In genomic region chr13:114140909-114141255, GRCh38 we compare ENCODE assay signal across 2 cellular contexts.
TF ChIP-seq lines count a peak whose summit lies in the region.

No MANE protein-coding gene starts in this region.

TF ChIP-seq in HepG2, 621 proteins besides CTCF, POLR2A, EP300 and RAD21:
- TF ChIP-seq JUN (CRISPR knock-in tag; IDR thresholded peaks at IDR 0.05) (no peak), ASH2L (IDR thresholded peaks at IDR 0.05; ENCODE audit: insufficient read length, low read depth, low read length) (no peak), ELF4 (CRISPR knock-in tag; IDR thresholded peaks at IDR 0.05; ENCODE audit: borderline replicate concordance) (no peak), ZC3H4 (CRISPR knock-in tag; IDR thresholded peaks at IDR 0.05; ENCODE audit: borderline replicate concordance) (no peak), ZNF280D (CRISPR knock-in tag; IDR thresholded peaks at IDR 0.05) (no peak), MXD3 (CRISPR knock-in tag; IDR thresholded peaks at IDR 0.05) (no peak), ZNF44 (CRISPR knock-in tag; IDR thresholded peaks at IDR 0.05) (no peak), DPF2 (CRISPR knock-in tag; IDR thresholded peaks at IDR 0.05; ENCODE audit: borderline replicate concordance, low read depth) (no peak), SNAPC2 (CRISPR knock-in tag; IDR thresholded peaks at IDR 0.05) (no peak), ARID2 (CRISPR knock-in tag; IDR thresholded peaks at IDR 0.05; ENCODE audit: borderline replicate concordance) (no peak), RXRB (CRISPR knock-in tag; IDR thresholded peaks at IDR 0.05; ENCODE audit: borderline replicate concordance) (no peak)

TF ChIP-seq in K562, 482 proteins besides CTCF, POLR2A, EP300 and RAD21:
- TF ChIP-seq NR2C2 (CRISPR knock-in tag; IDR thresholded peaks at IDR 0.05), result no peak
- TF ChIP-seq NR2C2 (tag; IDR thresholded peaks at IDR 0.05), result peak; percentile 36; the same call in 1 of the 2 replicates
- TF ChIP-seq ZNF174 (CRISPR knock-in tag; IDR thresholded peaks at IDR 0.05), result no peak
